ENCODE assay signal across 8 cellular contexts in genomic region chr14:23056257-23056955, GRCh38. TPM values are rescaled to one million over a fixed set of nuclear protein-coding genes. Genes with fewer than 3 reads are reported as not detected.
A peak's percentile ranks its signal among the peaks of the same experiment; 100 is the strongest.
DNase-seq lines count a peak whose midpoint lies in the region; ATAC-seq, FAIRE-seq and TF ChIP-seq lines count a peak whose summit lies in the region.

No MANE protein-coding gene starts in this region.

- peak; percentile 69 for TF ChIP-seq CTCF in astrocyte (IDR thresholded peaks at IDR 0.05; ENCODE audit: insufficient read depth, low read depth, low read length)

- H3K4me3 Mint-ChIP-seq in astrocyte (ENCODE audit: unreplicated experiment): peak overlapping the region; percentile 85

- peaks cover 13% of the 10 kb centered on the region for H3K36me3 Mint-ChIP-seq in astrocyte (ENCODE audit: low read depth, unreplicated experiment)

- H3K9ac ChIP-seq in ES-I3 (ENCODE audit: low read depth, low read length) (peak overlapping the region; percentile 71; the same call in 1 of the 2 replicates), astrocyte (ENCODE audit: low read length) (peak overlapping the region; percentile 74)

- H3K9me3 ChIP-seq in ES-I3 (ENCODE audit: control insufficient read depth, insufficient read depth, low read length): no peaks in the 10 kb centered on the region
- H3K9me3 ChIP-seq in astrocyte (ENCODE audit: insufficient read depth, low read depth, low read length): no peaks in the 10 kb centered on the region
- H3K9me3 ChIP-seq in iPS-18c (ENCODE audit: control insufficient read depth, insufficient read depth, low read length): no peaks in the 10 kb centered on the region

- H3K27ac Mint-ChIP-seq in astrocyte (ENCODE audit: unreplicated experiment): peak overlapping the region; percentile 34

- peak; percentile 17 for FAIRE-seq in astrocyte (lab: Jason Lieb, UNC)

- peaks cover 21% of the 10 kb centered on the region for H3K4me1 Mint-ChIP-seq in astrocyte (ENCODE audit: low read depth, unreplicated experiment)

- H4K20me1 ChIP-seq in astrocyte (ENCODE audit: insufficient read depth, low read length): peaks cover 27% of the 10 kb centered on the region

- peaks cover 10% of the 10 kb centered on the region; the same call in 1 of the 2 replicates for H3K36me3 ChIP-seq in ES-I3 (ENCODE audit: insufficient read depth, low read length)
- H3K36me3 ChIP-seq in astrocyte (ENCODE audit: insufficient read depth, low read length): peaks cover 23% of the 10 kb centered on the region

- DNase-seq in RPMI8226 (peak; percentile 83), astrocyte (ENCODE audit: low read depth) (peak; percentile 31), NCI-H2227 treated with DMSO at 0.1 percent for 48 hours (lab: John Stamatoyannopoulos, UW) (no peak), NCI-H2081 treated with DMSO at 0.1 percent for 48 hours (lab: John Stamatoyannopoulos, UW) (no peak)
- peak; percentile 36 to 59 (median 52) for DNase-seq in stimulated activated CD4-positive, alpha-beta T cell treated with anti-CD3 and anti-CD28 coated beads, Interleukin-12 subunit alpha, Interleukin-12 subunit beta, amount 100 ng/mL, for 48 hours (ENCODE audit: low read depth in 2 of 3, low spot score in 1 of 3)

- peaks cover 8% of the 10 kb centered on the region for H3K79me2 ChIP-seq in astrocyte (ENCODE audit: insufficient read depth, low read length)

- no peaks in the 10 kb centered on the region for H3K27me3 Mint-ChIP-seq in astrocyte (ENCODE audit: low read depth, unreplicated experiment)

- H3K27ac ChIP-seq in astrocyte (ENCODE audit: low read depth, low read length): no peak overlapping the region

- ATAC-seq in HG02571 (IDR thresholded peaks at IDR 0.05; ENCODE audit: unreplicated experiment): peak; percentile 55

- H3K4me1 ChIP-seq in ES-I3 (ENCODE audit: insufficient read depth, low read length) (peaks cover 3% of the 10 kb centered on the region; the same call in 1 of the 2 replicates), astrocyte (ENCODE audit: insufficient read depth, low read length) (peaks cover 19% of the 10 kb centered on the region)

- no peaks in the 10 kb centered on the region for H3K27me3 ChIP-seq in astrocyte (ENCODE audit: insufficient read depth, low read length)

- H3K4me3 ChIP-seq in astrocyte (ENCODE audit: insufficient read depth, low read depth, low read length): peak overlapping the region; percentile 57
- peak overlapping the region; percentile 82 for H3K4me3 ChIP-seq in iPS-18c (ENCODE audit: insufficient read depth, low read depth, low read length)

- no peak overlapping the region for H2AFZ ChIP-seq in astrocyte (ENCODE audit: low read depth, low read length)

- no peaks in the 10 kb centered on the region for H3K9me3 Mint-ChIP-seq in astrocyte (ENCODE audit: unreplicated experiment)

- H3K4me2 ChIP-seq in astrocyte (ENCODE audit: low read length): peak overlapping the region; percentile 99

RNA-seq across cellular contexts. Expression of gene CDH24, which starts 0.9 kb away (rescaled TPM):
- 17.4 and 22.2 TPM in 2 replicates for total RNA-seq in astrocyte

RNA-seq across cellular contexts. Expression of gene PSMB11, which starts 14.4 kb away (rescaled TPM):
- total RNA-seq in astrocyte: not detected in 2 replicates

RNA-seq across cellular contexts. Expression of gene PSMB5, which starts 21.7 kb away (rescaled TPM):
- 232 and 239 TPM in 2 replicates for total RNA-seq in astrocyte

RNA-seq across cellular contexts. Expression of gene ACIN1, which starts 38.5 kb away (rescaled TPM):
- 186 and 208 TPM in 2 replicates for total RNA-seq in astrocyte

RNA-seq across cellular contexts. Expression of gene C14orf119, which starts 38.9 kb away (rescaled TPM):
- 79.5 and 83.9 TPM in 2 replicates for total RNA-seq in astrocyte

Comparison
In these comparisons a context has a peak if more than half of its experiments do, and no peak if none do; other contexts are left out.
1. DNase-seq: peak in RPMI8226 (single experiment), astrocyte (single experiment) and stimulated activated CD4-positive, alpha-beta T cell treated with anti-CD3 and anti-CD28 coated beads, Interleukin-12 subunit alpha, Interleukin-12 subunit beta, amount 100 ng/mL, for 48 hours (3 of 3); none in NCI-H2227 treated with DMSO at 0.1 percent for 48 hours (single experiment) and NCI-H2081 treated with DMSO at 0.1 percent for 48 hours (single experiment).